ENCODE assay signal across 1 cellular context in the genomic region with DNA sequence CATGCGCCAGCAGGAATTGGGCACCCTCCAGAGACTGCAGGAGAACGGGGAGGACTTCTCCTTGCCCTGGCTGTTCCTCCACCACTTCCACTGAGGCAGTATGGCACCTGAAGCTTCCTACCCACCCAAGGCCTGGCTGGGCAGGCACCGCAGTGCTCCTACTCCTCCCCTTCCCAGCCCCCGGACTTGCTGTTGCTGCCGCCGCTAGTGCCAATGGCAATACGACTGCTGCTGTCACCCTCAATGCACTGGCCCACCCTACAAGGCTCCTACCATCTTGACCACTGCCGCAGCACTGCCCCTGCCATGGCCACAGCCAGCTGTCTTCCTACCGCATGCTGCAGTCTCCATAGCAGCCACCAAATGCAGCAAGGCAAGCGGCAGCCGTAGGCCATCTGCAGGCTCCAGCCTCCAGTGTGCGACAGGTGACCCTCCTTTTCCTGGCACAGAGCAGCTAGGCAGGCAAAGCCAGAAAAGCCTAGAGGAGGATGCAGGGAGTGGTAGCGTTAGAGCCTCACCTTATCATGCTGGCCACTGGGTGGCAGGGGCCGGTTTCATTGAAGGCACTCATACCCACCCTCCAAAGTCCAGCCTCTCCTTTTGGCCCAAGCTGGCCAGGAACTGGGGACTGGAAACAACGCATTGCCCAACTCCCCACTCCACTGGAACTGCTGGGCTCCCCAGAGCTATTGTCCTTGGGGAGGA.
TF ChIP-seq lines count a peak whose summit lies in the region.

No MANE protein-coding gene starts in this region.

TF ChIP-seq in HepG2, 621 proteins besides CTCF, POLR2A, EP300 and RAD21:
- TF ChIP-seq, protein P1, sequence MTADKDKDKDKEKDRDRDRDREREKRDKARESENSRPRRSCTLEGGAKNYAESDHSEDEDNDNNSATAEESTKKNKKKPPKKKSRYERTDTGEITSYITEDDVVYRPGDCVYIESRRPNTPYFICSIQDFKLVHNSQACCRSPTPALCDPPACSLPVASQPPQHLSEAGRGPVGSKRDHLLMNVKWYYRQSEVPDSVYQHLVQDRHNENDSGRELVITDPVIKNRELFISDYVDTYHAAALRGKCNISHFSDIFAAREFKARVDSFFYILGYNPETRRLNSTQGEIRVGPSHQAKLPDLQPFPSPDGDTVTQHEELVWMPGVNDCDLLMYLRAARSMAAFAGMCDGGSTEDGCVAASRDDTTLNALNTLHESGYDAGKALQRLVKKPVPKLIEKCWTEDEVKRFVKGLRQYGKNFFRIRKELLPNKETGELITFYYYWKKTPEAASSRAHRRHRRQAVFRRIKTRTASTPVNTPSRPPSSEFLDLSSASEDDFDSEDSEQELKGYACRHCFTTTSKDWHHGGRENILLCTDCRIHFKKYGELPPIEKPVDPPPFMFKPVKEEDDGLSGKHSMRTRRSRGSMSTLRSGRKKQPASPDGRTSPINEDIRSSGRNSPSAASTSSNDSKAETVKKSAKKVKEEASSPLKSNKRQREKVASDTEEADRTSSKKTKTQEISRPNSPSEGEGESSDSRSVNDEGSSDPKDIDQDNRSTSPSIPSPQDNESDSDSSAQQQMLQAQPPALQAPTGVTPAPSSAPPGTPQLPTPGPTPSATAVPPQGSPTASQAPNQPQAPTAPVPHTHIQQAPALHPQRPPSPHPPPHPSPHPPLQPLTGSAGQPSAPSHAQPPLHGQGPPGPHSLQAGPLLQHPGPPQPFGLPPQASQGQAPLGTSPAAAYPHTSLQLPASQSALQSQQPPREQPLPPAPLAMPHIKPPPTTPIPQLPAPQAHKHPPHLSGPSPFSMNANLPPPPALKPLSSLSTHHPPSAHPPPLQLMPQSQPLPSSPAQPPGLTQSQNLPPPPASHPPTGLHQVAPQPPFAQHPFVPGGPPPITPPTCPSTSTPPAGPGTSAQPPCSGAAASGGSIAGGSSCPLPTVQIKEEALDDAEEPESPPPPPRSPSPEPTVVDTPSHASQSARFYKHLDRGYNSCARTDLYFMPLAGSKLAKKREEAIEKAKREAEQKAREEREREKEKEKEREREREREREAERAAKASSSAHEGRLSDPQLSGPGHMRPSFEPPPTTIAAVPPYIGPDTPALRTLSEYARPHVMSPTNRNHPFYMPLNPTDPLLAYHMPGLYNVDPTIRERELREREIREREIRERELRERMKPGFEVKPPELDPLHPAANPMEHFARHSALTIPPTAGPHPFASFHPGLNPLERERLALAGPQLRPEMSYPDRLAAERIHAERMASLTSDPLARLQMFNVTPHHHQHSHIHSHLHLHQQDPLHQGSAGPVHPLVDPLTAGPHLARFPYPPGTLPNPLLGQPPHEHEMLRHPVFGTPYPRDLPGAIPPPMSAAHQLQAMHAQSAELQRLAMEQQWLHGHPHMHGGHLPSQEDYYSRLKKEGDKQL (CRISPR knock-in tag; IDR thresholded peaks at IDR 0.05; ENCODE audit: low read depth), result no peak
- TF ChIP-seq STAG1 (CRISPR knock-in tag; IDR thresholded peaks at IDR 0.05) (0 out of 2 replicates have a peak, but pooled peaks have one; percentile 5), ZNF17 (CRISPR knock-in tag; IDR thresholded peaks at IDR 0.05) (no peak), ZNF737 (CRISPR knock-in tag; IDR thresholded peaks at IDR 0.05; ENCODE audit: borderline replicate concordance) (no peak)
- TF ChIP-seq, protein P2, sequence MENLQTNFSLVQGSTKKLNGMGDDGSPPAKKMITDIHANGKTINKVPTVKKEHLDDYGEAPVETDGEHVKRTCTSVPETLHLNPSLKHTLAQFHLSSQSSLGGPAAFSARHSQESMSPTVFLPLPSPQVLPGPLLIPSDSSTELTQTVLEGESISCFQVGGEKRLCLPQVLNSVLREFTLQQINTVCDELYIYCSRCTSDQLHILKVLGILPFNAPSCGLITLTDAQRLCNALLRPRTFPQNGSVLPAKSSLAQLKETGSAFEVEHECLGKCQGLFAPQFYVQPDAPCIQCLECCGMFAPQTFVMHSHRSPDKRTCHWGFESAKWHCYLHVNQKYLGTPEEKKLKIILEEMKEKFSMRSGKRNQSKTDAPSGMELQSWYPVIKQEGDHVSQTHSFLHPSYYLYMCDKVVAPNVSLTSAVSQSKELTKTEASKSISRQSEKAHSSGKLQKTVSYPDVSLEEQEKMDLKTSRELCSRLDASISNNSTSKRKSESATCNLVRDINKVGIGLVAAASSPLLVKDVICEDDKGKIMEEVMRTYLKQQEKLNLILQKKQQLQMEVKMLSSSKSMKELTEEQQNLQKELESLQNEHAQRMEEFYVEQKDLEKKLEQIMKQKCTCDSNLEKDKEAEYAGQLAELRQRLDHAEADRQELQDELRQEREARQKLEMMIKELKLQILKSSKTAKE (CRISPR knock-in tag; IDR thresholded peaks at IDR 0.05; ENCODE audit: borderline replicate concordance), result peak; percentile 39; the same call in 1 of the 2 replicates
